8 cellular contexts compared by ENCODE assay signal in the genomic region with DNA sequence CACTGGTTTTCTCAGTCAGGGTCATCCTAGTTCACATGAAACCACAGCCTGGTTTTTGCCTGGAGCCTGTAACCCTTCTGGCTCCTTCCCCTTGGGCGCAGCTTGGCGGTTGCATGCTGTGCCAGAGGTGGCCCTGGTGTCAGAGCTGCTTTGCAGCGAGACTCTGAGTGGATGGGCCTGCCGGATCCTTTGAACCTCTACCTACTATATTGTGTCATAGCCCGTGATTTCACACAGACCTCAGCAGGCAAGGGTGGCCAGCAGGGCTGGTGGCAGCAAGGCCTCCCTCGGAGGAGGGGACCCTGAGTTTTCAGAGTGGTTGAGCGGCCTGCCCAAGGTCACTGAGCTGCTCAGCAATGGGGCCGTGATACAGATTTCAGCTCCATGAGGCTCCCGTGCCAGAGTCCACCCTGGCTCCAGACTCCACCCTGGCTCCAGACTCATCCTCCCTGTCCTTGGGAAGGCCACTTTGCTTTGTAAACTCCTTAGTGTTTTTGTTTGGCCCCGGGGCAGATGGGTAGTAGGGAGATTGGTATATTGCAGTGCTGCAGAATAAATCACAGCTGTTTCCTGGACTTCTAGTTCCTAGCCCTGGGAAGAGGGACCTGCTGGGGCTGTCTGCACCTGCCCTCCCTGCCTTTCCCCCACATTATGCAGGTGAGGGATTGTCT. TPM values are rescaled to one million over a fixed set of nuclear protein-coding genes. Genes with fewer than 3 reads are reported as not detected.
DNase-seq lines count a peak whose midpoint lies in the region; ATAC-seq, FAIRE-seq and TF ChIP-seq lines count a peak whose summit lies in the region.

No MANE protein-coding gene starts in this region.

- no peak overlapping the region for H2AFZ ChIP-seq in fibroblast of lung (ENCODE audit: low read length)

- peaks cover 69% of the 10 kb centered on the region for H3K4me1 Mint-ChIP-seq in CD4-positive, alpha-beta T cell (ENCODE audit: low read depth)

- peaks cover 2% of the 10 kb centered on the region for H3K36me3 ChIP-seq in fibroblast of lung (ENCODE audit: control insufficient read depth, insufficient read depth, low read length)
- H3K36me3 ChIP-seq in pancreas: no peaks in the 10 kb centered on the region
- no peaks in the 10 kb centered on the region for H3K36me3 ChIP-seq in mesendoderm (ENCODE audit: control insufficient read depth, insufficient read depth, low read length)

- H3K36me3 Mint-ChIP-seq in CD4-positive, alpha-beta T cell (ENCODE audit: low read depth): peaks cover 12% of the 10 kb centered on the region

- H3K4me1 ChIP-seq in fibroblast of lung (ENCODE audit: control insufficient read depth, extremely low read depth, insufficient read depth, low read length) (peaks cover 37% of the 10 kb centered on the region), pancreas (peaks cover 34 to 48% (median 42%) of the 10 kb centered on the region in 3 donors), mesendoderm (ENCODE audit: control insufficient read depth, low read depth, low read length) (peaks cover 2% of the 10 kb centered on the region)

- H2BK5ac ChIP-seq in mesendoderm (ENCODE audit: low read length): no peak overlapping the region

- no peak overlapping the region for H3K56ac ChIP-seq in mesendoderm (ENCODE audit: low read length)

- no peak overlapping the region for H3K27ac Mint-ChIP-seq in CD4-positive, alpha-beta T cell

- no peak overlapping the region for H3K4me3 ChIP-seq in NB4 (ENCODE audit: low read depth, low read length)
- no peak overlapping the region for H3K4me3 ChIP-seq in fibroblast of lung (replicated peaks in 1 of 4; ENCODE audit: control extremely low read depth in 1 of 4, insufficient read depth in 1 of 4, low read depth in 3 of 4, low read length in 4 of 4)
- no peak overlapping the region for H3K4me3 ChIP-seq in pancreas
- no peak overlapping the region for H3K4me3 ChIP-seq in mesendoderm (ENCODE audit: low read length)

- H3K27me3 ChIP-seq in CD4-positive, alpha-beta T cell (ENCODE audit: control insufficient read depth, insufficient read depth, low read length): no peaks in the 10 kb centered on the region
- H3K27me3 ChIP-seq in fibroblast of lung (ENCODE audit: control insufficient read depth, insufficient read depth, low read length) (no peaks in the 10 kb centered on the region), pancreas (no peaks in the 10 kb centered on the region), mesendoderm (ENCODE audit: insufficient read depth, low read length, poor library complexity) (no peaks in the 10 kb centered on the region)

- H3K9me3 Mint-ChIP-seq in CD4-positive, alpha-beta T cell: no peaks in the 10 kb centered on the region

- H3K4me3 Mint-ChIP-seq in CD4-positive, alpha-beta T cell: peak overlapping the region; percentile 15

- peaks cover 63% of the 10 kb centered on the region for H3K79me1 ChIP-seq in mesendoderm (ENCODE audit: low read length)

- 25 to 28% methylated on average over 10 of the region's 10 CpGs for WGBS in pancreas, 2 donors
- WGBS in mesendoderm (ENCODE audit: extremely low coverage, insufficient coverage, low lambda C conversion rate): no CpG with 5 or more reads among the region's 10 CpGs

- no peak overlapping the region for H2BK15ac ChIP-seq in mesendoderm (replicated peaks; ENCODE audit: low read depth)

- no peak overlapping the region for H2BK120ac ChIP-seq in mesendoderm (ENCODE audit: low read depth, low read length)

- H3K9me3 ChIP-seq in CD4-positive, alpha-beta T cell (ENCODE audit: control insufficient read depth, low read length): no peaks in the 10 kb centered on the region
- H3K9me3 ChIP-seq in fibroblast of lung (ENCODE audit: control insufficient read depth, insufficient read depth, low read depth, low read length) (no peaks in the 10 kb centered on the region), pancreas (no peaks in the 10 kb centered on the region)

- H3K4me2 ChIP-seq in fibroblast of lung (ENCODE audit: extremely low read depth, insufficient read depth, low read length) (peak overlapping the region; percentile 52), mesendoderm (ENCODE audit: low read length) (no peak overlapping the region)

- no peak overlapping the region for H2AK5ac ChIP-seq in mesendoderm (ENCODE audit: low read length)

- no peak overlapping the region for H3K27ac ChIP-seq in CD4-positive, alpha-beta T cell (ENCODE audit: low read depth, low read length)
- H3K27ac ChIP-seq in fibroblast of lung (ENCODE audit: insufficient read depth, low read length) (peak overlapping the region; percentile 37), pancreas (peak overlapping the region; percentile 58 to 62 (median 60)), mesendoderm (ENCODE audit: low read depth, low read length) (no peak overlapping the region)

- H3K4ac ChIP-seq in mesendoderm (ENCODE audit: low read depth, low read length): no peak overlapping the region

- no peak for TF ChIP-seq CTCF in CD4-positive, alpha-beta T cell (IDR thresholded peaks at IDR 0.05)
- no peak for TF ChIP-seq CTCF in NB4 (IDR thresholded peaks at IDR 0.05; ENCODE audit: low read depth, low read length)
- TF ChIP-seq CTCF in fibroblast of lung (conservative IDR thresholded peaks at IDR 0.05 in 1 of 2, IDR thresholded peaks at IDR 0.05 in 1 of 2; ENCODE audit: low read depth in 1 of 2, low read length in 2 of 2): no peak
- TF ChIP-seq CTCF in pancreas (IDR thresholded peaks at IDR 0.05): no peak

- no peak for TF ChIP-seq POLR2A in NB4 (IDR thresholded peaks at IDR 0.05; ENCODE audit: extremely low read depth, insufficient read length)

- no peaks in the 10 kb centered on the region for H4K20me1 ChIP-seq in fibroblast of lung (ENCODE audit: control insufficient read depth, extremely low read depth, insufficient read depth, low read length)

- no peak overlapping the region for H3K9ac ChIP-seq in fibroblast of lung (ENCODE audit: insufficient read depth, low read length)
- no peak overlapping the region for H3K9ac ChIP-seq in mesendoderm (ENCODE audit: low read length)

- no peak overlapping the region for H3K18ac ChIP-seq in mesendoderm (ENCODE audit: low read length)

- no peaks in the 10 kb centered on the region for H3K27me3 Mint-ChIP-seq in CD4-positive, alpha-beta T cell

- POLR2A ChIA-PET in CD4-positive, alpha-beta T cell (lab: Charles Lee): interaction anchor here (1.0 to 1.4 kb wide), 2 partner anchors 10 to 67 kb away, joined by 3 to 4 read pairs; no protein-coding TSS in a partner anchor

- H4K5ac ChIP-seq in mesendoderm (ENCODE audit: low read length): no peak overlapping the region

- H3K79me2 ChIP-seq in fibroblast of lung (ENCODE audit: control insufficient read depth, insufficient read depth, low read length): peaks cover 96% of the 10 kb centered on the region
- H3K79me2 ChIP-seq in mesendoderm (ENCODE audit: control insufficient read depth, insufficient read depth, low read length): peaks cover 84% of the 10 kb centered on the region

- intact Hi-C loops in CD4-positive, alpha-beta T cell (cut with DNase I, micrococcal nuclease): no loop called here
- intact Hi-C loops in pancreas (cut with DNase I): no loop called here

- no peak overlapping the region for H3K23ac ChIP-seq in mesendoderm (ENCODE audit: low read length)

- CTCF ChIA-PET in CD4-positive, alpha-beta T cell (lab: Charles Lee): interaction anchor here (1.6 kb wide), 1 partner anchor 10 kb away, joined by 3 read pairs; the partner anchor contains the start of gene MPRIP

- no peak for ATAC-seq in CD4-positive, alpha-beta T cell (ENCODE audit: poor library complexity)
- ATAC-seq in pancreas (peak; percentile 42 to 61 (median 52)), GM19452 (IDR thresholded peaks at IDR 0.05; ENCODE audit: unreplicated experiment) (no peak)

- H4K8ac ChIP-seq in mesendoderm (ENCODE audit: low read depth, low read length): no peak overlapping the region

- no peak for FAIRE-seq in pancreas (lab: Jason Lieb, UNC)

- peak in 1 of 10 experiments; percentile 29 for DNase-seq in CD4-positive, alpha-beta T cell
- peak; percentile 93 for DNase-seq in NB4 (ENCODE audit: low read depth)
- DNase-seq in fibroblast of lung (ENCODE audit: low read depth in 2 of 2): no peak
- peak in 3 of 6 donors; percentile 21 to 55 (median 37) for DNase-seq in pancreas
- no peak for DNase-seq in stimulated activated CD8-positive, alpha-beta memory T cell treated with anti-CD3 and anti-CD28 coated beads, Interleukin-4, amount 100 ng/mL, for 48 hours
- no peak for DNase-seq in mesendoderm
- DNase-seq in HCEC 1CT: no peak

RNA-seq across cellular contexts. Expression of gene MPRIP, which starts 9.7 kb away (rescaled TPM):
- 100 to 1,000 TPM; 176 to 188 TPM for total RNA-seq in CD4-positive, alpha-beta T cell
- total RNA-seq in fibroblast of lung: 67.3 and 104 TPM in 2 replicates
- 111 and 124 TPM in 2 replicates for polyA plus RNA-seq in fibroblast of lung
- polyA plus RNA-seq in fibroblast of lung (2012): 189 and 239 TPM in 2 replicates
- 473 and 658 TPM in 2 replicates for polyA minus RNA-seq in fibroblast of lung (ENCODE audit: low replicate concordance)
- 100 to 1,000 TPM in 2 of 6 donors, 10 to 100 TPM in 4; 91.8 to 134 (median 98.1) TPM for total RNA-seq in pancreas
- 100 to 1,000 TPM; 174 to 242 TPM for polyA plus RNA-seq in pancreas
- 95.9 TPM for polyA plus RNA-seq in mesendoderm (2013, experiment 1 of 2)
- polyA plus RNA-seq in mesendoderm (2013, experiment 2 of 2): 94.7 TPM

Comparison
In these comparisons a context has a peak if more than half of its experiments do, and no peak if none do; other contexts are left out.
1. ATAC-seq: peak in pancreas (4 of 4); none in CD4-positive, alpha-beta T cell (single experiment) and GM19452 (single experiment).
2. H3K27ac ChIP-seq: peak in fibroblast of lung (single experiment) and pancreas (4 of 4); none in CD4-positive, alpha-beta T cell (single experiment) and mesendoderm (single experiment).